In the genomic region with DNA sequence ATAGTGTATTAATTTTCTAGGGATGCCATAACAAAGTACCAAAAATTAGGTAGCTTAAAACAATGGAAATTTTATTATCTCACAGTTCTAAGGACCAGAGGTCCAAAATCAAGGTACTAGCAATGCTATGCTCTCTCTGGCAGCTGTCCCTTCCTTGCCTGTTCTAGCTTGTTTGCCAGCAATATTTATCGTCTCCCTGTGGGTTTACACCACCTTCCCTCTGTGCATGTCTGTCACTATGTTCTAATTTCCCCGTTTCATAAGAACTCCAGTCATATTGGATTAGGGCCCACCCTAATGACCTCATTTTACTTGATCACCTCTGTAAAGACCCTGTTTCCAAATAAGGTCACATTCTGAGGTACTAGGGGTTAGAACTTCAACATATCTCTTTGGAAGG, we compare ENCODE assay signal across 24 cellular contexts.
DNase-seq lines count a peak whose midpoint lies in the region; FAIRE-seq and TF ChIP-seq lines count a peak whose summit lies in the region.
"Had no signal": no experiment of that assay in that cellular context is flagged by ENCODE, and none has a peak within 500 bp of the region (broad histone marks: within the 10 kb centered on the region; RNA-seq: fewer than 3 reads in every experiment).

No MANE protein-coding gene starts in this region.

- H3K36me3 ChIP-seq in keratinocyte (ENCODE audit: control insufficient read depth in 2 of 2, extremely low read depth in 1 of 2, insufficient read depth in 2 of 2, low read length in 2 of 2): no peaks in the 10 kb centered on the region
- H3K36me3 ChIP-seq: suprapubic skin, vagina, WERI-Rb-1 had no signal

- H3K4me3 ChIP-seq in keratinocyte (ENCODE audit: control insufficient read depth in 2 of 3, extremely low read depth in 1 of 3, insufficient read depth in 2 of 3, low read depth in 1 of 3, low read length in 3 of 3): peak overlapping the region in 1 of 3 experiments; percentile 9
- H3K4me3 ChIP-seq: hepatocyte, SK-N-MC, suprapubic skin, vagina had no signal

- no peaks in the 10 kb centered on the region for H3K9me1 ChIP-seq in keratinocyte (ENCODE audit: control insufficient read depth, extremely low read depth, insufficient read depth, low read length)

- dilution Hi-C loops in keratinocyte (cut with MboI; ENCODE audit: extremely low pct_ligation_motif_present, low sequenced_read_pairs): no loop called here

- peak; percentile 64 for FAIRE-seq in keratinocyte (lab: Jason Lieb, UNC)
- FAIRE-seq: GM18507, RCC 7860 had no signal

- no peaks in the 10 kb centered on the region for H3K9me3 ChIP-seq in keratinocyte (ENCODE audit: control insufficient read depth, low read depth, low read length)
- H3K9me3 ChIP-seq: suprapubic skin, vagina had no signal

- peak overlapping the region; percentile 75 for H2AFZ ChIP-seq in keratinocyte (ENCODE audit: control insufficient read depth, low read length)
- H2AFZ ChIP-seq: hepatocyte had no signal

- no peaks in the 10 kb centered on the region for H3K27me3 ChIP-seq in keratinocyte (ENCODE audit: control insufficient read depth, extremely low read depth, insufficient read depth, low read length)
- H3K27me3 ChIP-seq: hepatocyte, suprapubic skin, vagina had no signal

- H3K9ac ChIP-seq in keratinocyte (ENCODE audit: control insufficient read depth, extremely low read depth, insufficient read depth, low read length): no peak overlapping the region

- TF ChIP-seq CTCF in C4-2B (conservative IDR thresholded peaks at IDR 0.05): no peak
- TF ChIP-seq CTCF in keratinocyte (optimal IDR thresholded peaks at IDR 0.05 in 1 of 3, IDR thresholded peaks at IDR 0.05 in 1 of 3, conservative IDR thresholded peaks at IDR 0.05 in 1 of 3; ENCODE audit: extremely low read depth in 1 of 3, insufficient read depth in 2 of 3, low read length in 3 of 3): no peak

- peak overlapping the region; percentile 51 for H3K4me2 ChIP-seq in keratinocyte (ENCODE audit: control insufficient read depth, extremely low read depth, insufficient read depth, low read depth, low read length)
- H3K4me2 ChIP-seq: hepatocyte had no signal

- peaks cover 13% of the 10 kb centered on the region for H3K4me1 ChIP-seq in keratinocyte (ENCODE audit: control insufficient read depth, extremely low read depth, insufficient read depth, low read length)
- H3K4me1 ChIP-seq: vagina had no signal

- H3K27ac ChIP-seq in C4-2B (peak overlapping the region; percentile 47; the same call in 1 of the 2 replicates), keratinocyte (ENCODE audit: control insufficient read depth, insufficient read depth, low read length) (peak overlapping the region; percentile 39)
- H3K27ac ChIP-seq: hepatocyte, SK-N-MC, suprapubic skin, vagina, WERI-Rb-1 had no signal

- no peaks in the 10 kb centered on the region for H3K79me2 ChIP-seq in keratinocyte (ENCODE audit: control insufficient read depth, insufficient read depth, low read length)
- H3K79me2 ChIP-seq: hepatocyte had no signal

- DNase-seq in HPDE6-E6E7 (ENCODE audit: extremely low spot score) (peak; percentile 17), cerebellar cortex (ENCODE audit: low spot score) (peak; percentile 58), keratinocyte (ENCODE audit: low read depth, low spot score) (no peak), HuH-7 (ENCODE audit: low spot score) (no peak), AG20443 (ENCODE audit: low spot score) (no peak)
- no peak for DNase-seq in activated effector memory CD4-positive, alpha-beta T cell treated with anti-CD3 and anti-CD28 coated beads, Interleukin-2, amount 50 U/mL, for 16 hours
- DNase-seq: activated CD4-positive, alpha-beta T cell treated with anti-CD3 and anti-CD28 coated beads, Interleukin-2, amount 50 U/mL, for 1 hour; CD4-positive, CD25-positive, alpha-beta regulatory T cell; cortex of kidney; immature natural killer cell; KG1; NCI-H2081; NCI-H446; NK-92 treated with Interleukin-12 subunit alpha and Interleukin-12 subunit beta, amount 100 ng/mL, for 24 hours; stimulated activated CD4-positive, alpha-beta T cell treated with anti-CD3 and anti-CD28 coated beads, Interleukin-1b, Interleukin-23, amount 100 ng/mL, for 48 hours; T-helper 2 cell; WERI-Rb-1 had no signal

- no peaks in the 10 kb centered on the region for H4K20me1 ChIP-seq in keratinocyte (ENCODE audit: control insufficient read depth, extremely low read depth, insufficient read depth, low read length)

Comparison
In these comparisons a context has a peak if more than half of its experiments do, and no peak if none do; other contexts are left out.
1. DNase-seq: peak in HPDE6-E6E7 (single experiment) and cerebellar cortex (single experiment); none in keratinocyte (single experiment), HuH-7 (single experiment), activated effector memory CD4-positive, alpha-beta T cell treated with anti-CD3 and anti-CD28 coated beads, Interleukin-2, amount 50 U/mL, for 16 hours (single experiment) and AG20443 (single experiment).